In genomic region chr6:26216015-26216885, GRCh38 we compare ENCODE assay signal across 8 cellular contexts.
DNase-seq lines count a peak whose midpoint lies in the region; ATAC-seq and TF ChIP-seq lines count a peak whose summit lies in the region.

No MANE protein-coding gene starts in this region.

- H3K9me3 ChIP-seq in effector memory CD4-positive, alpha-beta T cell (ENCODE audit: control insufficient read depth, low read length): no peaks in the 10 kb centered on the region

- WGBS in lower leg skin, 2 donors: 1% methylated on average over 41 of the region's 41 CpGs

- peak overlapping the region; percentile 63 for H3K4me3 ChIP-seq in effector memory CD4-positive, alpha-beta T cell (ENCODE audit: insufficient read depth, low read depth, low read length, poor library complexity, severe bottlenecking)
- H3K4me3 ChIP-seq in lower leg skin (ENCODE audit: low read depth, poor library complexity, severe bottlenecking): peak overlapping the region; percentile 45

- peak overlapping the region; percentile 80 for H3K27ac ChIP-seq in effector memory CD4-positive, alpha-beta T cell (ENCODE audit: insufficient read depth, low read length, poor library complexity, severe bottlenecking)

- peaks cover 4% of the 10 kb centered on the region for H3K4me1 ChIP-seq in effector memory CD4-positive, alpha-beta T cell (ENCODE audit: control insufficient read depth, insufficient read depth, low read length, poor library complexity, severe bottlenecking)

- ATAC-seq in HG03378 (IDR thresholded peaks at IDR 0.05; ENCODE audit: unreplicated experiment): peak; percentile 82

- no peaks in the 10 kb centered on the region for H3K27me3 ChIP-seq in effector memory CD4-positive, alpha-beta T cell (replicated peaks; ENCODE audit: control insufficient read depth, insufficient read depth, low read length, poor library complexity, severe bottlenecking)

- no peaks in the 10 kb centered on the region for H3K36me3 ChIP-seq in effector memory CD4-positive, alpha-beta T cell (ENCODE audit: control insufficient read depth, insufficient read depth, low read length)

- intact Hi-C loops in lower leg skin (cut with DNase I; ENCODE audit: low total_unique reads): no loop called here

- peak in 1 of 2 donors; percentile 92 for TF ChIP-seq POLR2A in lower leg skin (IDR thresholded peaks at IDR 0.05)

- TF ChIP-seq CTCF in lower leg skin (IDR thresholded peaks at IDR 0.05): no peak

- peak in 11 of 14 donors; percentile 44 to 98 (median 59) for DNase-seq in C1 segment of cervical spinal cord (lab: John Stamatoyannopoulos, UW)
- DNase-seq in GM19238 (ENCODE audit: insufficient read length, low spot score): peak; percentile 52
- DNase-seq in NCI-H526 (lab: John Stamatoyannopoulos, UW): peak; percentile 98
- peak; percentile 62 to 68 for DNase-seq in activated CD4-positive, alpha-beta T cell treated with anti-CD3 and anti-CD28 coated beads, Interleukin-2, amount 50 U/mL, for 4 hours
- DNase-seq in effector memory CD4-positive, alpha-beta T cell: peak; percentile 52 to 66 (median 64)
- DNase-seq in lower leg skin (ENCODE audit: low spot score in 2 of 2): peak; percentile 77 to 93
- DNase-seq in stimulated activated CD8-positive, alpha-beta memory T cell treated with anti-CD3 and anti-CD28 coated beads, Interleukin-2, amount 100 ng/mL, for 1 hour (ENCODE audit: low read depth in 2 of 2): peak; percentile 51 to 53

Comparison
In these comparisons a context has a peak if more than half of its experiments do, and no peak if none do; other contexts are left out.
1. Peak in every context shown above with its lines: DNase-seq, ATAC-seq, H3K4me3 ChIP-seq and H3K27ac ChIP-seq.